Comparison of ENCODE assay signal across 8 cellular contexts in the genomic region with DNA sequence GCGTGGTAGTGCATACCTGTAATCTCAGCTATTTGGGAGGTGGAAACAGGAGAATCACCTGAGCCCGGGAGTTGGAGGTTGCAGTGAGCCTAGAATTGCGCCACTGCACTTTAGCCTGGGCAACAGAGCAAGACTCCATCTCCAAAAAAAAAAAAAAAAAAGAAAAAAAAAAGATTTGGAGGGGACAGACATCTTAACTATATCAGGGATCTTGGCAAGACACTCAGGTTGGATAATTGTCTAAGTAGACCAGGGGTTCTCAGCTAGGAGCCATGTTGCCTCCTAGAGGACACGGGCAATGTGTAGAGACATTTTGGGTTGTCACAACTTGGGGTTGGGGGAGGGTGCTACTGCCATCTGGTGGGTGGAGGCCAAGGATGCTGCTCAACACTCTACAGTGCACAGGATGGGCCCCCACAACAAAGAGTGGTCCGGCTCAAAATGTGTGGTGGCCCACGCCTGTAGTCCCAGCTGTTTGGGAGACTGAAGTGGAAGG. TPM values are rescaled to one million over a fixed set of nuclear protein-coding genes. Genes with fewer than 3 reads are reported as not detected.
A peak's percentile ranks its signal among the peaks of the same experiment; 100 is the strongest.
DNase-seq lines count a peak whose midpoint lies in the region; TF ChIP-seq lines count a peak whose summit lies in the region.

No MANE protein-coding gene starts in this region.

- H3K4me3 ChIP-seq in foreskin fibroblast (ENCODE audit: low read depth in 1 of 2, low read length in 2 of 2): no peak overlapping the region

- DNase-seq in DMS 273 (lab: John Stamatoyannopoulos, UW; ENCODE audit: unreplicated experiment) (peak; percentile 71), DMS 273 treated with DMSO at 0.1 percent for 48 hours (lab: John Stamatoyannopoulos, UW) (no peak), LHCN-M2 (ENCODE audit: low read depth) (peak; percentile 56), foreskin fibroblast (peak in 1 of 2 donors; percentile 48), occipital lobe (lab: John Stamatoyannopoulos, UW) (no peak), NCI-H1092 (lab: John Stamatoyannopoulos, UW) (no peak)
- peak; percentile 62 for DNase-seq in activated CD4-positive, alpha-beta T cell treated with anti-CD3 and anti-CD28 coated beads, Interleukin-2, amount 50 U/mL, for 1 hour
- DNase-seq in stimulated activated CD8-positive, alpha-beta memory T cell treated with anti-CD3 and anti-CD28 coated beads, Interleukin-7, amount 100 ng/mL, for 4 hours (ENCODE audit: low read depth in 2 of 2): peak; percentile 33 to 48

- TF ChIP-seq CTCF in foreskin fibroblast (IDR thresholded peaks at IDR 0.05; ENCODE audit: low read depth, low read length): peak; percentile 46

RNA-seq across cellular contexts. Expression of gene ZNF580, which starts 1.9 kb away (rescaled TPM):
- 8.7 and 15.3 TPM in 2 replicates for total RNA-seq in LHCN-M2 (2014; rRNA removed)
- 62.5 TPM for polyA plus RNA-seq in LHCN-M2 (2012)
- 4.8 TPM for total RNA-seq in occipital lobe

RNA-seq across cellular contexts. Expression of gene ZNF581, which starts 4.5 kb away (rescaled TPM):
- total RNA-seq in LHCN-M2 (2014; rRNA removed) (11.4 and 15.4 TPM in 2 replicates), occipital lobe (5.6 TPM)
- polyA plus RNA-seq in LHCN-M2 (2012): 21.0 TPM

RNA-seq across cellular contexts. Expression of gene CCDC106, which starts 9.1 kb away (rescaled TPM):
- total RNA-seq in LHCN-M2 (2014; rRNA removed) (14.2 and 15.3 TPM in 2 replicates), occipital lobe (7.8 TPM)
- 15.9 TPM for polyA plus RNA-seq in LHCN-M2 (2012)

RNA-seq across cellular contexts. Expression of gene ZNF784, which starts 14.5 kb away (rescaled TPM):
- total RNA-seq in LHCN-M2 (2014; rRNA removed) (3.3 and 5.5 TPM in 2 replicates), occipital lobe (5.1 TPM)
- 7.8 TPM for polyA plus RNA-seq in LHCN-M2 (2012)

RNA-seq across cellular contexts. Expression of gene U2AF2, which starts 15.9 kb away (rescaled TPM):
- total RNA-seq in LHCN-M2 (2014; rRNA removed) (168 and 174 TPM in 2 replicates), occipital lobe (65.8 TPM)
- polyA plus RNA-seq in LHCN-M2 (2012): 161 TPM

Comparison
In these comparisons a context has a peak if more than half of its experiments do, and no peak if none do; other contexts are left out.
1. DNase-seq: peak in DMS 273 (single experiment), LHCN-M2 (single experiment), activated CD4-positive, alpha-beta T cell treated with anti-CD3 and anti-CD28 coated beads, Interleukin-2, amount 50 U/mL, for 1 hour (single experiment) and stimulated activated CD8-positive, alpha-beta memory T cell treated with anti-CD3 and anti-CD28 coated beads, Interleukin-7, amount 100 ng/mL, for 4 hours (2 of 2); none in DMS 273 treated with DMSO at 0.1 percent for 48 hours (single experiment), occipital lobe (single experiment) and NCI-H1092 (single experiment).